Comparison of ENCODE assay signal across 8 cellular contexts in the genomic region with DNA sequence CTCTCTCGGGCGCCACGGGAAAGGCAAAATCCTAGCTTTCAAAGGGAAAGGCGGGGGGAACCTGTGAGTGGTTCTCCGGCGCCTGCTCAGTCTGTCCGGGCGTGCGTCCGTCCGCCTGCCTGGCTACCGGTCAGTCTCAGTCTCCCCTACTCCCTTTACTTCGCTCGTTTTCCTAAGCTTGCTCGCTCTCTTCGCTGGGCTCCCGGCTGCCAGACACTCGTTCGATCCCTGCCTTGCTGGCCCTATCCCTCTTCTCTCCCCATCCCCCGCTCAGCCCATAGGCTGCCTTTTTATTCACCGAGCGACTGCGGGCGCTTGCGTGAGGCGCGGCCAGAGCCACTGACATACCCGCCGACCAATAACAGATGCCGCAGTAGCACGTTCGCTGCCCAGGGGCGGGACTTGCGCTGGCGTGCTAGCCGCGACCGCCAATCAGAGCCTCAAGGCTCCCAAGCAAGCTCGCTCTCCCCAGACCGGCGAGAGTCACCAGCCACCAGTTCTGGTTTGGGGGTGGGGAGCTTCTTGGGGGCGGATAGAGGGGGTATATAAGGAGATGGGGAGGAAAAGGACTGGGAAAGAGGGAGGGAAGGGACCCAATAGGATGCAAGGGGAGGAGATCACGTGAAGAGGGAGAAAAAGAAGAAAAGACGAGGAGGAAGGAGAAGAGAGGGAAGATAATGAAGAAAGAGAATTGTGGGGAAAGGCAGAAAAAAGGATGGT. TPM values are rescaled to one million over a fixed set of nuclear protein-coding genes. Genes with fewer than 3 reads are reported as not detected.
DNase-seq lines count a peak whose midpoint lies in the region; ATAC-seq and TF ChIP-seq lines count a peak whose summit lies in the region.

No MANE protein-coding gene starts in this region.

- H3K36me3 Mint-ChIP-seq in activated CD4-positive, alpha-beta T cell treated with anti-CD3 and anti-CD28 coated beads for 36 hours (ENCODE audit: low read depth): no peaks in the 10 kb centered on the region

- no peaks in the 10 kb centered on the region for H3K27me3 ChIP-seq in kidney epithelial cell (ENCODE audit: control insufficient read depth, insufficient read depth, low read length)

- peak; percentile 97 for ATAC-seq in HG03378 (IDR thresholded peaks at IDR 0.05; ENCODE audit: unreplicated experiment)
- peak; percentile 97 for ATAC-seq in activated CD4-positive, alpha-beta T cell treated with anti-CD3 and anti-CD28 coated beads for 36 hours

- TF ChIP-seq POLR2A in GM19099 (IDR thresholded peaks at IDR 0.05; ENCODE audit: extremely low read depth, insufficient read length, low read depth): peak; percentile 86

- intact Hi-C loops in activated CD4-positive, alpha-beta T cell treated with anti-CD3 and anti-CD28 coated beads for 36 hours (cut with DNase I, micrococcal nuclease): loop anchor here in 1 of 2 experiments (1.0 to 10.0 kb wide), 6 partner anchors 192 to 1780 kb away; partner anchors contain the start of genes LAS1L, MTMR8, SPIN4 and ZC3H12B

- H3K4me1 Mint-ChIP-seq in activated CD4-positive, alpha-beta T cell treated with anti-CD3 and anti-CD28 coated beads for 36 hours: peaks cover 33% of the 10 kb centered on the region

- peak; percentile 76 to 78 for DNase-seq in AML-193 (lab: John Stamatoyannopoulos, UW)
- DNase-seq in NCI-H510A (lab: John Stamatoyannopoulos, UW): peak; percentile 17
- peak; percentile 92 for DNase-seq in activated CD4-positive, alpha-beta T cell treated with anti-CD3 and anti-CD28 coated beads for 36 hours
- DNase-seq in choroid plexus epithelial cell (ENCODE audit: low read depth): peak; percentile 96
- peak; percentile 72 for DNase-seq in kidney epithelial cell (ENCODE audit: low read depth)
- DNase-seq in stimulated activated CD4-positive, alpha-beta T cell treated with anti-CD3 and anti-CD28 coated beads, Interleukin-15, amount 100 ng/mL, for 24 hours: peak; percentile 89

- peak overlapping the region; percentile 97 for H3K27ac Mint-ChIP-seq in activated CD4-positive, alpha-beta T cell treated with anti-CD3 and anti-CD28 coated beads for 36 hours

- no peaks in the 10 kb centered on the region for H3K27me3 Mint-ChIP-seq in activated CD4-positive, alpha-beta T cell treated with anti-CD3 and anti-CD28 coated beads for 36 hours

- no peaks in the 10 kb centered on the region for H3K36me3 ChIP-seq in kidney epithelial cell (ENCODE audit: control insufficient read depth, insufficient read depth, low read length)

- POLR2A ChIA-PET in activated CD4-positive, alpha-beta T cell treated with anti-CD3 and anti-CD28 coated beads for 36 hours (lab: Charles Lee): interaction anchor here (0.5 to 1.4 kb wide), 2 partner anchors 451 to 1841 kb away, joined by 3 to 5 read pairs; partner anchors contain the start of gene AMER1

- TF ChIP-seq CTCF in choroid plexus epithelial cell (conservative IDR thresholded peaks at IDR 0.05; ENCODE audit: low read depth, low read length) (no peak), kidney epithelial cell (IDR thresholded peaks at IDR 0.05; ENCODE audit: insufficient read depth, low read length, poor library complexity, severe bottlenecking) (no peak)

- H3K9me3 Mint-ChIP-seq in activated CD4-positive, alpha-beta T cell treated with anti-CD3 and anti-CD28 coated beads for 36 hours (ENCODE audit: low read depth): no peaks in the 10 kb centered on the region

- H3K4me3 ChIP-seq in choroid plexus epithelial cell (ENCODE audit: low read depth, low read length) (peak overlapping the region; percentile 77), kidney epithelial cell (ENCODE audit: low read depth, low read length) (peak overlapping the region; percentile 57)

- CTCF ChIA-PET in activated CD4-positive, alpha-beta T cell treated with anti-CD3 and anti-CD28 coated beads for 36 hours (lab: Charles Lee): interaction anchor here (0.5 to 0.8 kb wide), 3 partner anchors 47 to 593 kb away, joined by 3 read pairs; no protein-coding TSS in a partner anchor

- peak overlapping the region; percentile 95 for H3K4me3 Mint-ChIP-seq in activated CD4-positive, alpha-beta T cell treated with anti-CD3 and anti-CD28 coated beads for 36 hours

RNA-seq across cellular contexts. Expression of gene ARHGEF9, which starts 30.0 kb away (rescaled TPM):
- total RNA-seq in activated CD4-positive, alpha-beta T cell treated with anti-CD3 and anti-CD28 coated beads for 36 hours: 10 to 100 TPM; 16.0 to 22.0 TPM
- 14.4 and 15.4 TPM in 2 replicates for total RNA-seq in kidney epithelial cell

Comparison
In these comparisons a context has a peak if more than half of its experiments do, and no peak if none do; other contexts are left out.
1. Peak in every context shown above with its lines: DNase-seq, ATAC-seq and H3K4me3 ChIP-seq.
2. DNase-seq: peak in every context shown above with its lines; median percentile 96 in choroid plexus epithelial cell; 92 in activated CD4-positive, alpha-beta T cell treated with anti-CD3 and anti-CD28 coated beads for 36 hours; 89 in stimulated activated CD4-positive, alpha-beta T cell treated with anti-CD3 and anti-CD28 coated beads, Interleukin-15, amount 100 ng/mL, for 24 hours; 77 in AML-193; 72 in kidney epithelial cell; 17 in NCI-H510A.